Comparison of ENCODE assay signal across 9 cellular contexts in the genomic region with DNA sequence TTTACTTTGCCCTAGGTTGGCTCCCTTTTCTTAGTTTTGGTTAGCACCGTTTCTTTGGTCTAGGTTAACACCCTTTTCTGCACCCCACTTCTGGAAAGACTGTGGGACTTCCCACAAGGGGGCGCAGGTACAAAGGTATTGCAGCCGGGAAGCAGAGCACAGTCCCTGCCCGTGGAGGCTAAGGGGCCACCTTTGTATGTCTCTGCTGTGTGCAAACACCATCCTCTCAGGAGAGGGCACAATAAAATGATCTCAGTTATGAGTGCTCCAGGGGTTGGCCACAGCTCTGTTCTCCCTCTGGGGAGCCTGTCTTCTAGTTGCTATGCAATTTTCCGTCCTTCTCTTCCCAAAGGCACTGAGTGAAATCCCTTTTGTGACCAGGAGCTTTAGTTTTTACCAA. TPM values are rescaled to one million over a fixed set of nuclear protein-coding genes. Genes with fewer than 3 reads are reported as not detected.
DNase-seq lines count a peak whose midpoint lies in the region; ATAC-seq, FAIRE-seq and TF ChIP-seq lines count a peak whose summit lies in the region.
"Had no signal": no experiment of that assay in that cellular context is flagged by ENCODE, and none has a peak within 500 bp of the region (broad histone marks: within the 10 kb centered on the region; RNA-seq: fewer than 3 reads in every experiment).

No MANE protein-coding gene starts in this region.

- ATAC-seq in GM19351 (IDR thresholded peaks at IDR 0.05; ENCODE audit: unreplicated experiment) = no peak

- intact Hi-C loops in left ventricle myocardium inferior (cut with micrococcal nuclease) = no loop called here

- H3K27me3 ChIP-seq in left ventricle myocardium inferior (ENCODE audit: low read depth) = peaks cover 93% of the 10 kb centered on the region

- no peak for TF ChIP-seq POLR2A in GM12891 (IDR thresholded peaks at IDR 0.05; ENCODE audit: low read depth, low read length)

- no peak for FAIRE-seq in GM12891 (lab: Jason Lieb, UNC)
- FAIRE-seq: GM18507 had no signal

- H3K9me3 ChIP-seq in left ventricle myocardium inferior (replicated peaks) = peaks cover 6% of the 10 kb centered on the region

- no peak overlapping the region for H3K4me3 ChIP-seq in left ventricle myocardium inferior

- peak; percentile 35 for TF ChIP-seq CTCF in left ventricle myocardium inferior (IDR thresholded peaks at IDR 0.05; ENCODE audit: borderline replicate concordance)

- H3K36me3 ChIP-seq in left ventricle myocardium inferior = no peaks in the 10 kb centered on the region

- no peaks in the 10 kb centered on the region for H3K4me1 ChIP-seq in left ventricle myocardium inferior

- H3K27ac ChIP-seq in left ventricle myocardium inferior (replicated peaks) = no peak overlapping the region

- peak; percentile 53 for DNase-seq in A172 (ENCODE audit: low spot score)
- DNase-seq in GM12891 (ENCODE audit: insufficient read length, low spot score) = peak; percentile 26
- peak; percentile 95 for DNase-seq in NCI-H69 (lab: John Stamatoyannopoulos, UW)
- peak; percentile 35 for DNase-seq in activated T-cell treated with anti-CD3 and anti-CD28 coated beads for 48 hours (ENCODE audit: low read depth)
- peak; percentile 18 for DNase-seq in left ventricle myocardium inferior
- peak; percentile 25 for DNase-seq in stimulated activated CD4-positive, alpha-beta T cell treated with anti-CD3 and anti-CD28 coated beads, Interleukin-4, amount 100 ng/mL, for 24 hours
- DNase-seq in AG08395 (ENCODE audit: low spot score) = no peak

TF ChIP-seq in GM12891, 5 proteins besides CTCF, POLR2A, EP300 and RAD21:
- TF ChIP-seq TAF1 (IDR thresholded peaks at IDR 0.05; ENCODE audit: low read depth, low read length) (no peak), POLR2AphosphoS5 (IDR thresholded peaks at IDR 0.05; ENCODE audit: low read depth, low read length) (no peak), SPI1 (IDR thresholded peaks at IDR 0.05; ENCODE audit: low read depth, low read length) (no peak), PAX5 (IDR thresholded peaks at IDR 0.05; ENCODE audit: insufficient read depth, low read length, severe bottlenecking) (no peak), POU2F2 (IDR thresholded peaks at IDR 0.05; ENCODE audit: low read depth, low read length) (no peak)

RNA-seq across cellular contexts. Expression of a gene that starts 28.4 kb away (rescaled TPM):
- total RNA-seq in A172 (2014; rRNA removed; shearing (Covaris generic)) = not detected in 2 replicates
- polyA plus RNA-seq in GM12891 (2012; ENCODE audit: low read depth, missing spikeins) = 0.04 TPM
- 0.38 TPM for total RNA-seq in left ventricle myocardium inferior
